In genomic region chr19:39412100-39412866, GRCh38 we compare ENCODE assay signal across 8 cellular contexts. TPM values are rescaled to one million over a fixed set of nuclear protein-coding genes. Genes with fewer than 3 reads are reported as not detected.
DNase-seq lines count a peak whose midpoint lies in the region; ATAC-seq, FAIRE-seq and TF ChIP-seq lines count a peak whose summit lies in the region.

Gene PLEKHG2 (plus strand): TSS chr19:39412669. CDS start chr19:39414087, 1,418 bp downstream.

- peaks cover 18% of the 10 kb centered on the region for H3F3A ChIP-seq in smooth muscle cell (ENCODE audit: low read depth)

- H3K79me2 ChIP-seq in smooth muscle cell (ENCODE audit: low read depth), result peaks cover 62% of the 10 kb centered on the region

- no peak for FAIRE-seq in bronchial epithelial cell (lab: Jason Lieb, UNC)

- ATAC-seq in GM18907 (IDR thresholded peaks at IDR 0.05; ENCODE audit: unreplicated experiment) (peak; percentile 66), HG03159 (IDR thresholded peaks at IDR 0.05; ENCODE audit: unreplicated experiment) (peak; percentile 55)

- peak within 1 kb of the TSS; percentile 94 for H3K4me2 ChIP-seq in smooth muscle cell

- peaks cover 20% of the 10 kb centered on the region for H3K4me1 ChIP-seq in smooth muscle cell (ENCODE audit: low read depth)

- H3K4me3 ChIP-seq in WI38 (ENCODE audit: low read depth, low read length), result peak within 1 kb of the TSS; percentile 89
- peak within 1 kb of the TSS; percentile 91 for H3K4me3 ChIP-seq in bronchial epithelial cell (ENCODE audit: low read depth, low read length)
- H3K4me3 ChIP-seq in smooth muscle cell, result peak within 1 kb of the TSS; percentile 96

- no peaks in the 10 kb centered on the region for H3K27me3 ChIP-seq in bronchial epithelial cell (ENCODE audit: control insufficient read depth, insufficient read depth, low read length)
- no peaks in the 10 kb centered on the region for H3K27me3 ChIP-seq in smooth muscle cell (ENCODE audit: low read depth)

- H3K9ac ChIP-seq in smooth muscle cell (ENCODE audit: low read depth), result peak within 1 kb of the TSS; percentile 75

- H3K27ac ChIP-seq in smooth muscle cell (ENCODE audit: low read depth), result peak within 1 kb of the TSS; percentile 95

- 1% methylated on average over 51 of the region's 60 CpGs for WGBS in smooth muscle cell (ENCODE audit: low lambda C conversion rate)

- H2AFZ ChIP-seq in smooth muscle cell (ENCODE audit: low read depth), result peak within 1 kb of the TSS; percentile 33

- peak; percentile 68; the same call in 1 of the 2 replicates for TF ChIP-seq CTCF in WI38 (IDR thresholded peaks at IDR 0.05; ENCODE audit: low read depth, low read length)
- peak; percentile 91 for TF ChIP-seq CTCF in bronchial epithelial cell (IDR thresholded peaks at IDR 0.05; ENCODE audit: insufficient read depth, low read length, severe bottlenecking)
- TF ChIP-seq CTCF in smooth muscle cell (IDR thresholded peaks at IDR 0.05; ENCODE audit: borderline replicate concordance, insufficient read depth, poor library complexity, severe bottlenecking), result peak; percentile 86

- peaks cover 13% of the 10 kb centered on the region for H3K36me3 ChIP-seq in bronchial epithelial cell (ENCODE audit: control insufficient read depth, insufficient read depth, low read length)
- no peaks in the 10 kb centered on the region for H3K36me3 ChIP-seq in smooth muscle cell (ENCODE audit: low read depth)

- no peaks in the 10 kb centered on the region for H3K9me3 ChIP-seq in smooth muscle cell (replicated peaks; ENCODE audit: low read depth)

- peaks cover 44% of the 10 kb centered on the region for H4K20me1 ChIP-seq in smooth muscle cell (ENCODE audit: low read depth)

- DNase-seq in AG08396 (ENCODE audit: low spot score) (peak; percentile 97), NCI-H2227 treated with DMSO at 0.1 percent for 48 hours (lab: John Stamatoyannopoulos, UW) (peak; percentile 100), bronchial epithelial cell (ENCODE audit: low read depth) (peak; percentile 98), iPS-NIHi7 (ENCODE audit: extremely low spot score) (peak; percentile 87), smooth muscle cell (lab: John Stamatoyannopoulos, UW; ENCODE audit: unreplicated experiment) (peak; percentile 99)

RNA-seq across cellular contexts. Expression of gene PLEKHG2, which starts in this region (rescaled TPM):
- total RNA-seq in bronchial epithelial cell (3.3 and 5.3 TPM in 2 replicates), smooth muscle cell (16.3 and 42.2 TPM in 2 replicates)
- polyA plus RNA-seq in smooth muscle cell, result 33.0 and 51.9 TPM in 2 replicates

Comparison
In these comparisons a context has a peak if more than half of its experiments do, and no peak if none do; other contexts are left out.
1. Peak in every context shown above with its lines: DNase-seq, ATAC-seq, H3K4me3 ChIP-seq and H3K27ac ChIP-seq.